12 cellular contexts compared by ENCODE assay signal in genomic region chr14:22484638-22485037, GRCh38.
DNase-seq lines count a peak whose midpoint lies in the region; ATAC-seq and TF ChIP-seq lines count a peak whose summit lies in the region.
"Had no signal": no experiment of that assay in that cellular context is flagged by ENCODE, and none has a peak within 500 bp of the region (broad histone marks: within the 10 kb centered on the region; RNA-seq: fewer than 3 reads in every experiment).

No MANE protein-coding gene starts in this region.

- H3K23ac ChIP-seq in mesenchymal stem cell (ENCODE audit: low read length in 2 of 2): no peak overlapping the region

- no peak overlapping the region for H2BK12ac ChIP-seq in mesenchymal stem cell (ENCODE audit: low read length in 2 of 2)

- H3K27me3 Mint-ChIP-seq in IgD-negative memory B cell (peaks cover 35% of the 10 kb centered on the region), endodermal cell (ENCODE audit: insufficient read depth) (no peaks in the 10 kb centered on the region)

- peak overlapping the region; percentile 79 for H3K4me2 ChIP-seq in BLaER1
- H3K4me2 ChIP-seq in mesenchymal stem cell (ENCODE audit: low read length, poor library complexity, severe bottlenecking): no peak overlapping the region

- H4K8ac ChIP-seq in mesenchymal stem cell (ENCODE audit: low read length): no peak overlapping the region

- no peak overlapping the region for H4K91ac ChIP-seq in mesenchymal stem cell (ENCODE audit: low read length)

- H3K4ac ChIP-seq in mesenchymal stem cell (ENCODE audit: low read depth in 1 of 2, low read length in 2 of 2): no peak overlapping the region

- H3K9me3 Mint-ChIP-seq in IgD-negative memory B cell: no peaks in the 10 kb centered on the region
- no peaks in the 10 kb centered on the region for H3K9me3 Mint-ChIP-seq in endodermal cell

- 65% methylated on average over 2 of the region's 4 CpGs for WGBS in mesenchymal stem cell
- WGBS in endodermal cell (ENCODE audit: insufficient coverage in 1 of 2, insufficient read length in 1 of 2), 2 experiments: 91% methylated on average over 3 to 4 of the region's 4 CpGs

- H3K9me3 ChIP-seq in BLaER1 (no peaks in the 10 kb centered on the region), mesenchymal stem cell (ENCODE audit: control insufficient read depth, low read length) (no peaks in the 10 kb centered on the region), endodermal cell (ENCODE audit: control insufficient read depth, low read length) (no peaks in the 10 kb centered on the region)

- no peak overlapping the region for H2BK15ac ChIP-seq in mesenchymal stem cell (ENCODE audit: low read depth, poor library complexity, severe bottlenecking)

- H3K4me1 ChIP-seq in BLaER1: peaks cover 95% of the 10 kb centered on the region
- peaks cover 3% of the 10 kb centered on the region for H3K4me1 ChIP-seq in mesenchymal stem cell (ENCODE audit: control insufficient read depth, insufficient read depth, low read depth, low read length)
- H3K4me1 ChIP-seq in endodermal cell (ENCODE audit: control insufficient read depth, insufficient read depth, low read length): peaks cover 13% of the 10 kb centered on the region

- H2BK120ac ChIP-seq in mesenchymal stem cell (ENCODE audit: low read depth, low read length): no peak overlapping the region

- H2AFZ ChIP-seq in mesenchymal stem cell (ENCODE audit: low read depth, low read length): no peak overlapping the region

- H2AK5ac ChIP-seq in mesenchymal stem cell (ENCODE audit: low read length, severe bottlenecking): no peak overlapping the region

- DNase-seq in astrocyte of the spinal cord (ENCODE audit: low read depth, low spot score) (peak; percentile 53), mesenchymal stem cell (peak; percentile 76), GM10248 (ENCODE audit: extremely low spot score) (no peak), endodermal cell (no peak), NCI-H748 (lab: John Stamatoyannopoulos, UW; ENCODE audit: unreplicated experiment) (no peak)
- DNase-seq: HCEC 1CT; NCI-H146; occipital lobe; stimulated activated naive CD4-positive, alpha-beta T cell had no signal

- peak overlapping the region; percentile 71; the same call in 1 of the 2 replicates for H3K4me3 ChIP-seq in BLaER1
- no peak overlapping the region for H3K4me3 ChIP-seq in astrocyte of the spinal cord (ENCODE audit: low read depth, low read length)
- H3K4me3 ChIP-seq in mesenchymal stem cell (ENCODE audit: insufficient read depth in 1 of 2, low read depth in 1 of 2, low read length in 2 of 2): no peak overlapping the region
- H3K4me3 ChIP-seq in endodermal cell (ENCODE audit: low read length): no peak overlapping the region

- peak overlapping the region in 3 of 4 donors; percentile 75 to 90 (median 82) for H3K4me3 Mint-ChIP-seq in IgD-negative memory B cell
- no peak overlapping the region for H3K4me3 Mint-ChIP-seq in endodermal cell

- peak overlapping the region in 1 of 2 experiments; percentile 23 for H3K18ac ChIP-seq in mesenchymal stem cell (ENCODE audit: low read depth in 1 of 2, low read length in 2 of 2)

- H3K9ac ChIP-seq in BLaER1 (peak overlapping the region; percentile 92; the same call in 1 of the 2 replicates), mesenchymal stem cell (ENCODE audit: low read length) (no peak overlapping the region), endodermal cell (ENCODE audit: extremely low read depth, low read length, poor library complexity, severe bottlenecking) (no peak overlapping the region)

- ATAC-seq in HG03159 (IDR thresholded peaks at IDR 0.05; ENCODE audit: unreplicated experiment): no peak

- POLR2A ChIA-PET in GM10248 (lab: Yijun Ruan, JAX): interaction anchor here (1.0 kb wide), 1 partner anchor 100 kb away, joined by 3 read pairs; no protein-coding TSS in a partner anchor

- H3K36me3 Mint-ChIP-seq in IgD-negative memory B cell: no peaks in the 10 kb centered on the region
- H3K36me3 Mint-ChIP-seq in endodermal cell (ENCODE audit: low read depth): no peaks in the 10 kb centered on the region

- no peak overlapping the region for H2BK5ac ChIP-seq in mesenchymal stem cell (ENCODE audit: low read depth, low read length, poor library complexity, severe bottlenecking)

- H3K36me3 ChIP-seq in BLaER1: peaks cover 39% of the 10 kb centered on the region
- no peaks in the 10 kb centered on the region for H3K36me3 ChIP-seq in mesenchymal stem cell (ENCODE audit: control insufficient read depth in 1 of 2, insufficient read depth in 2 of 2, low read depth in 1 of 2, low read length in 2 of 2)
- H3K36me3 ChIP-seq in endodermal cell (ENCODE audit: control insufficient read depth, insufficient read depth, low read length): no peaks in the 10 kb centered on the region

- in situ Hi-C loops in astrocyte of the spinal cord (cut with HindIII; ENCODE audit: low sequenced_read_pairs): no loop called here

- peak overlapping the region; percentile 63 for H3K27ac ChIP-seq in BLaER1
- no peak overlapping the region for H3K27ac ChIP-seq in mesenchymal stem cell (ENCODE audit: low read length, poor library complexity, severe bottlenecking)
- no peak overlapping the region for H3K27ac ChIP-seq in endodermal cell (ENCODE audit: low read depth, low read length)

- peaks cover 59% of the 10 kb centered on the region for H4K20me1 ChIP-seq in BLaER1

- H3K27me3 ChIP-seq in BLaER1 (no peaks in the 10 kb centered on the region), mesenchymal stem cell (ENCODE audit: control insufficient read depth in 1 of 2, insufficient read depth in 1 of 2, low read length in 2 of 2) (peaks cover 0 to 85% of the 10 kb centered on the region in 2 experiments), endodermal cell (ENCODE audit: control insufficient read depth, insufficient read depth, low read length, poor library complexity, severe bottlenecking) (no peaks in the 10 kb centered on the region)

- CTCF ChIA-PET in GM10248 (lab: Yijun Ruan, JAX): interaction anchor here (0.8 to 17.8 kb wide), 17 partner anchors 8 to 171 kb away, joined by 3 to 322 read pairs (median 5); no protein-coding TSS in a partner anchor

- no peak overlapping the region for H3K14ac ChIP-seq in mesenchymal stem cell (ENCODE audit: low read length in 2 of 2)

- TF ChIP-seq CTCF in astrocyte of the spinal cord (IDR thresholded peaks at IDR 0.05; ENCODE audit: low read depth, low read length) (no peak), GM10248 (IDR thresholded peaks at IDR 0.05; ENCODE audit: control extremely low read depth, extremely low read depth, low read depth, missing control alignments) (no peak), endodermal cell (conservative IDR thresholded peaks at IDR 0.05) (no peak)

- H3K79me1 ChIP-seq in mesenchymal stem cell (replicated peaks; ENCODE audit: low read length, poor library complexity, severe bottlenecking): no peaks in the 10 kb centered on the region

- H3K27ac Mint-ChIP-seq in IgD-negative memory B cell (peak overlapping the region; percentile 82 to 93 (median 88)), endodermal cell (no peak overlapping the region)

- H3K4me1 Mint-ChIP-seq in IgD-negative memory B cell: peaks cover 54 to 76% (median 67%) of the 10 kb centered on the region in 3 donors
- H3K4me1 Mint-ChIP-seq in endodermal cell: peaks cover 94% of the 10 kb centered on the region

Comparison
In these comparisons a context has a peak if more than half of its experiments do, and no peak if none do; other contexts are left out.
1. DNase-seq: peak in astrocyte of the spinal cord (single experiment) and mesenchymal stem cell (single experiment); none in GM10248 (single experiment), endodermal cell (single experiment) and NCI-H748 (single experiment).